Comparison of ENCODE assay signal across 9 cellular contexts in genomic region chr7:12458520-12459131, GRCh38. TPM values are rescaled to one million over a fixed set of nuclear protein-coding genes. Genes with fewer than 3 reads are reported as not detected.
A peak's percentile ranks its signal among the peaks of the same experiment; 100 is the strongest.
DNase-seq lines count a peak whose midpoint lies in the region; ATAC-seq, FAIRE-seq and TF ChIP-seq lines count a peak whose summit lies in the region.
"Had no signal": no experiment of that assay in that cellular context is flagged by ENCODE, and none has a peak within 500 bp of the region (broad histone marks: within the 10 kb centered on the region; RNA-seq: fewer than 3 reads in every experiment).

No MANE protein-coding gene starts in this region.

- no peak overlapping the region for H3K4me3 Mint-ChIP-seq in T-helper 17 cell

- no peak overlapping the region for H3K27ac Mint-ChIP-seq in T-helper 17 cell

- peak; percentile 89 for TF ChIP-seq CTCF in C4-2B (conservative IDR thresholded peaks at IDR 0.05)

- DNase-seq in NCI-H1105 treated with DMSO at 0.1 percent for 48 hours (lab: John Stamatoyannopoulos, UW) (peak; percentile 77), T-helper 17 cell (no peak), foreskin melanocyte (peak; percentile 46), small intestine (peak; percentile 31), occipital lobe (lab: John Stamatoyannopoulos, UW) (no peak)

- peaks cover 15% of the 10 kb centered on the region for H3K27me3 Mint-ChIP-seq in T-helper 17 cell

- H3K4me1 Mint-ChIP-seq in T-helper 17 cell: no peaks in the 10 kb centered on the region

- H3K27me3 ChIP-seq in small intestine (ENCODE audit: control insufficient read depth in 2 of 2, insufficient read depth in 2 of 2, low read length in 2 of 2): no peaks in the 10 kb centered on the region
- H3K27me3 ChIP-seq: SJSA1 had no signal

- H3K27ac ChIP-seq in C4-2B (no peak overlapping the region), small intestine (ENCODE audit: low read depth in 1 of 2, low read length in 1 of 2) (no peak overlapping the region)
- H3K27ac ChIP-seq: SJSA1 had no signal

- WGBS in small intestine, 3 donors: 25 to 38% (median 32%) methylated on average over 4 of the region's 4 CpGs

- no peaks in the 10 kb centered on the region for H3K36me3 ChIP-seq in small intestine (ENCODE audit: control insufficient read depth in 2 of 2, insufficient read depth in 2 of 2, low read length in 2 of 2)
- H3K36me3 ChIP-seq: SJSA1 had no signal

- ATAC-seq in GM18858 (IDR thresholded peaks at IDR 0.05; ENCODE audit: unreplicated experiment): peak; percentile 99
- ATAC-seq in HG02884 (IDR thresholded peaks at IDR 0.05; ENCODE audit: unreplicated experiment): peak; percentile 99
- peak; percentile 88 for ATAC-seq in T-helper 17 cell

- H3K9me3 ChIP-seq in T-helper 17 cell (ENCODE audit: control insufficient read depth, low read length, poor library complexity, severe bottlenecking) (no peaks in the 10 kb centered on the region), small intestine (ENCODE audit: control insufficient read depth, low read depth) (no peaks in the 10 kb centered on the region)
- H3K9me3 ChIP-seq: SJSA1 had no signal

- FAIRE-seq in small intestine (lab: Jason Lieb, UNC): no peak

- H3K36me3 Mint-ChIP-seq in T-helper 17 cell (ENCODE audit: low read depth): no peaks in the 10 kb centered on the region

- no peak overlapping the region for H3K4me3 ChIP-seq in small intestine (ENCODE audit: low read depth in 1 of 2, low read length in 2 of 2)
- H3K4me3 ChIP-seq: SJSA1 had no signal

- H3K4me1 ChIP-seq in small intestine (ENCODE audit: control insufficient read depth in 2 of 2, insufficient read depth in 1 of 2, low read depth in 1 of 2, low read length in 1 of 2): no peaks in the 10 kb centered on the region
- H3K4me1 ChIP-seq: SJSA1 had no signal

RNA-seq across cellular contexts. Expression of gene VWDE, which starts 55.0 kb away (rescaled TPM):
- 1 to 10 TPM; 5.8 to 7.0 TPM for total RNA-seq in T-helper 17 cell
- polyA plus RNA-seq in small intestine: under 1 TPM in 1 of 3 donors, not detected in 2; 0.01 TPM
- 1.4 TPM for total RNA-seq in occipital lobe
- total RNA-seq: SJSA1 had no signal

Comparison
In these comparisons a context has a peak if more than half of its experiments do, and no peak if none do; other contexts are left out.
1. DNase-seq: peak in NCI-H1105 treated with DMSO at 0.1 percent for 48 hours (single experiment), foreskin melanocyte (single experiment) and small intestine (single experiment); none in T-helper 17 cell (0 of 3) and occipital lobe (single experiment).
2. Peak in every context shown above with its lines, with median percentiles within 50 percentile points of each other: ATAC-seq.